10 cellular contexts compared by ENCODE assay signal in genomic region chr1:201473296-201473695, GRCh38. TPM values are rescaled to one million over a fixed set of nuclear protein-coding genes. Genes with fewer than 3 reads are reported as not detected.
"Had no signal": no experiment of that assay in that cellular context is flagged by ENCODE, and none has a peak within 500 bp of the region (broad histone marks: within the 10 kb centered on the region; RNA-seq: fewer than 3 reads in every experiment).

No MANE protein-coding gene starts in this region.

- H3K4me3 ChIP-seq: GM23338, HAP-1 had no signal

- FAIRE-seq: HTR-8/SVneo had no signal

- DNase-seq: H7, Kasumi-1, KG1 had no signal

- ATAC-seq: GM23338, HCT116 had no signal

- H3K9me3 Mint-ChIP-seq: GM23338, IgD-negative memory B cell had no signal

- H3K36me3 Mint-ChIP-seq: IgD-negative memory B cell had no signal

- H3K36me3 ChIP-seq: HAP-1 had no signal

- H2AFZ ChIP-seq: GM23338 had no signal

- H3K9me3 ChIP-seq: HAP-1 had no signal

- H3K4me2 ChIP-seq: GM23338 had no signal

- H3K27ac Mint-ChIP-seq: GM23338, IgD-negative memory B cell had no signal

- H3K4me3 Mint-ChIP-seq: GM23338, IgD-negative memory B cell had no signal

RNA-seq across cellular contexts. Expression of gene TNNI1, which starts 51.8 kb away (rescaled TPM):
- total RNA-seq: GM23338, H4, HT-29 had no signal
- polyA plus RNA-seq: IgD-negative memory B cell had no signal
